Comparison of ENCODE assay signal across 26 cellular contexts in the genomic region with DNA sequence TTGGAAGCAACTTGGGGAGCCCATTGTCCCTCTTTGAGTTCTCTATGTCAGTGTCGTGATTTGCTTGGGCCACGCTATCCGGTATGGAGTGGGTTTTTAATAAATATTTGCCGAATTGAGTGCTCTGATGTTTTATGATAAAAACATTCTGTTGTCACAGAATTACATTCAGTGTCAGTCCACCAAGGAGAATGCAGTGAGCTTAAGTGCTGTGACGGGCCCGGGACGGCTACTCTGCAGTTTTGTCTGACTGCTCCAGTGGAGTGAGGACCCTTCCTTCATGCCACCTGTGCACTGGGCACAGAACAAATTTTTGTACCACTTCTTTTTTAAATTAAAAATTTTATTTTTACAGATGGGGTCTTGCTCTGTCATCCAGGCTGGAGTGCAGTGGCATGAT.
"Had no signal": no experiment of that assay in that cellular context is flagged by ENCODE, and none has a peak within 500 bp of the region (broad histone marks: within the 10 kb centered on the region; RNA-seq: fewer than 3 reads in every experiment).

No MANE protein-coding gene starts in this region.

- H3K4me3 Mint-ChIP-seq: activated naive CD8-positive, alpha-beta T cell treated with anti-CD3 and anti-CD28 coated beads, Interleukin-2, amount 50 U/mL, for 24 hours; central memory CD8-positive, alpha-beta T cell; natural killer cell treated with Interleukin-12 subunit alpha and Interleukin-12 subunit beta and Interleukin-15 and Interleukin-18, amount 100 ng/mL, for 72 hours; T-helper 2 cell treated with Interferon-gamma antibody and Interleukin-4, amounts not matched to agents 5 μg/mL and 100 μg/mL, for 36 hours; type B pancreatic cell had no signal

- H3K9me3 Mint-ChIP-seq: central memory CD8-positive, alpha-beta T cell; natural killer cell treated with Interleukin-12 subunit alpha and Interleukin-12 subunit beta and Interleukin-15 and Interleukin-18, amount 100 ng/mL, for 72 hours; type B pancreatic cell had no signal

- H3K27me3 Mint-ChIP-seq: activated naive CD8-positive, alpha-beta T cell treated with anti-CD3 and anti-CD28 coated beads, Interleukin-2, amount 50 U/mL, for 24 hours; central memory CD8-positive, alpha-beta T cell; natural killer cell treated with Interleukin-12 subunit alpha and Interleukin-12 subunit beta and Interleukin-15 and Interleukin-18, amount 100 ng/mL, for 72 hours; type B pancreatic cell had no signal

- H3K4me3 ChIP-seq: breast epithelium, esophagus squamous epithelium, heart right ventricle, left ventricle myocardium inferior, lung, mucosa of descending colon had no signal

- H3K36me3 ChIP-seq: breast epithelium, esophagus squamous epithelium, heart right ventricle, left ventricle myocardium inferior had no signal

- H3K36me3 Mint-ChIP-seq: type B pancreatic cell had no signal

- FAIRE-seq: colon, endometrium had no signal

- H3K27me3 ChIP-seq: breast epithelium had no signal

- H3K27ac Mint-ChIP-seq: activated naive CD8-positive, alpha-beta T cell treated with anti-CD3 and anti-CD28 coated beads, Interleukin-2, amount 50 U/mL, for 24 hours; natural killer cell treated with Interleukin-12 subunit alpha and Interleukin-12 subunit beta and Interleukin-15 and Interleukin-18, amount 100 ng/mL, for 72 hours; T-helper 2 cell treated with Interferon-gamma antibody and Interleukin-4, amounts not matched to agents 5 μg/mL and 100 μg/mL, for 36 hours; type B pancreatic cell had no signal

- H3K4me1 ChIP-seq: breast epithelium, left ventricle myocardium inferior had no signal

- H3K27ac ChIP-seq: breast epithelium, epithelial cell of prostate, esophagus squamous epithelium, heart right ventricle, left ventricle myocardium inferior had no signal

- DNase-seq: activated CD4-positive, alpha-beta T cell treated with anti-CD3 and anti-CD28 coated beads for 48 hours; activated CD4-positive, alpha-beta T cell treated with anti-CD3 and anti-CD28 coated beads, Interleukin-2, amount 50 U/mL, for 48 hours; activated CD4-positive, CD25-positive, alpha-beta regulatory T cell; activated effector memory CD4-positive, alpha-beta T cell treated with Interleukin-2 at 50 U/mL for 16 hours; activated naive CD4-positive, alpha-beta T cell treated with anti-CD3 and anti-CD28 coated beads, Interleukin-2, amount 50 U/mL, for 16 hours; activated naive CD8-positive, alpha-beta T cell treated with anti-CD3 and anti-CD28 coated beads, Interleukin-2, amount 50 U/mL, for 24 hours; amygdala; effector CD8-positive, alpha-beta T cell; esophagus squamous epithelium; foreskin melanocyte; heart right ventricle; left ventricle myocardium inferior; mucosa of descending colon; right cardiac atrium; stimulated activated CD4-positive, alpha-beta T cell treated with anti-CD3 and anti-CD28 coated beads, Interleukin-2, amount 100 ng/mL, for 48 hours; stimulated activated naive CD8-positive, alpha-beta T cell treated with anti-CD3 and anti-CD28 coated beads, Interleukin-15, Interleukin-2, amounts not matched to agents 100 U/mL and 50 U/mL, for 24 hours; T-helper 1 cell had no signal
